In the genomic region with DNA sequence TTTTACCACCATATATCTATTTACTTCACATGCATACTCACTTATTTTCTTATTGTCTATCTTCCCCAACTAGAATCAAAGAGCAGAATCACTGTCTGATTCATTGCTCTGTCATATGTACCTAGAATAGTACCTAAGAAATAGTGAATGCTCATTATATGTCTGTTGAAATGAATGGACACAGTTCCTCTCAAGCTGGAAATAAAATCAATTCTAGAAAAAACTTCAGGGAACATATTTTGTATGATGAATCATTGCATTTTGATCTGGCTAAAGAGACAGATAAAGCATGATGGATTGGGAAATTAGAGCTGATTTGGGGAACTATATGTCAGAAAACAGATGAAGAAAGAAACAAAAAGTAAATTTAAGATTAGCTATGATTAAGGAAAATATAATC, we compare ENCODE assay signal across 27 cellular contexts.
"Had no signal": no experiment of that assay in that cellular context is flagged by ENCODE, and none has a peak within 500 bp of the region (broad histone marks: within the 10 kb centered on the region; RNA-seq: fewer than 3 reads in every experiment).

No MANE protein-coding gene starts in this region.

- DNase-seq: activated CD4-positive, alpha-beta memory T cell treated with anti-CD3 and anti-CD28 coated beads, Interleukin-2, amount 10 ng/mL, durations not matched to agents 7 days and 5 days; activated CD4-positive, alpha-beta T cell treated with anti-CD3 and anti-CD28 coated beads, Interleukin-2, amount 10 ng/mL, durations not matched to agents 7 days and 5 days; activated CD4-positive, CD25-positive, alpha-beta regulatory T cell treated with anti-CD3 and anti-CD28 coated beads, Interleukin-2, amount 50 U/mL, for 72 hours; activated CD8-positive, alpha-beta memory T cell treated with anti-CD3 and anti-CD28 coated beads, Interleukin-2, amount 50 U/mL, for 48 hours; activated naive CD8-positive, alpha-beta T cell treated with anti-CD3 and anti-CD28 coated beads, Interleukin-2, amount 50 U/mL, for 24 hours; activated T-cell treated with anti-CD3 and anti-CD28 coated beads, Interleukin-2, amount 50 U/mL, for 4 hours; cerebellar nuclear complex; effector memory CD8-positive, alpha-beta T cell; gastrocnemius medialis; glutamatergic neuron; islet precursor cell; left cardiac atrium; naive B cell; nephron progenitor cell; right lobe of liver; stimulated activated CD4-positive, alpha-beta T cell treated with anti-CD3 and anti-CD28 coated beads, Interleukin-12 subunit alpha, Interleukin-12 subunit beta, amount 100 ng/mL, for 4 hours; stimulated activated CD4-positive, alpha-beta T cell treated with anti-CD3 and anti-CD28 coated beads, Interleukin-4, amount 100 ng/mL, for 1 hour; stimulated activated naive CD8-positive, alpha-beta T cell treated with anti-CD3 and anti-CD28 coated beads, Interleukin-15, Interleukin-2, amounts not matched to agents 100 U/mL and 50 U/mL, for 24 hours; T-helper 2 cell; testis; transverse colon had no signal

- H3K4me3 ChIP-seq: cardiac muscle cell, coronary artery, gastrocnemius medialis, right lobe of liver, skin epidermis, testis, transverse colon had no signal

- H3K9me3 ChIP-seq: gastrocnemius medialis, neutrophil, right lobe of liver, testis, transverse colon had no signal

- H3K27me3 ChIP-seq: cardiac muscle cell, gastrocnemius medialis, neutrophil, right lobe of liver, testis, transverse colon had no signal

- H3K4me1 ChIP-seq: gastrocnemius medialis, right lobe of liver, testis, transverse colon had no signal

- H3K36me3 ChIP-seq: cardiac muscle cell, gastrocnemius medialis, neutrophil, right lobe of liver, transverse colon had no signal

- ATAC-seq: activated naive CD8-positive, alpha-beta T cell treated with anti-CD3 and anti-CD28 coated beads, Interleukin-2, amount 50 U/mL, for 24 hours; activated T-cell treated with anti-CD3 and anti-CD28 coated beads, Interleukin-2, amount 50 U/mL, for 4 hours; activated T-helper 17 cell treated with anti-CD3 and anti-CD28 coated beads, Interleukin-2, amount 50 U/mL, for 72 hours; effector memory CD8-positive, alpha-beta T cell; esophagus mucosa; gastrocnemius medialis; right lobe of liver; stimulated activated naive CD8-positive, alpha-beta T cell treated with anti-CD3 and anti-CD28 coated beads, Interleukin-15, Interleukin-2, amounts not matched to agents 100 U/mL and 50 U/mL, for 24 hours had no signal

- H3K27ac ChIP-seq: cardiac muscle cell, coronary artery, gastrocnemius medialis, neutrophil, right lobe of liver, skin epidermis, testis, transverse colon had no signal
